In the genomic region with DNA sequence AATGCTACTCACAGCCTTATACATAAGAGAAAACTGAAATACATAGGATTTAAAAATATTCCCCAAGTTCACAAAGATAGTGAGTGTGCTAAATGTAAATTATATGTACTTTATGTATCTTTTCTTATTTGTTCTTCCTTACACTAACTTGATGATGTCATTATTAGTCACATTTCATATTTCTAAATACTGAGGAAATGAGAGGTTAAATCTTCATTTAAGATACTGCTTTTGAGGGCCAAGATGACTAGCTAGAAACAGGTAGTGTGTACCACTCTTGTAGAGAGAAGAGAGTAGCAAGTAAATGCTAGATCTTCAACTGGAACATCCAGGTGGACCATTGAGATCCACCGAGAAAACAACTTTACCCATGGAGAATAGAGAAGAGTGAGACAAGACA, we compare ENCODE assay signal across 21 cellular contexts. TPM values are rescaled to one million over a fixed set of nuclear protein-coding genes. Genes with fewer than 3 reads are reported as not detected.
"Had no signal": no experiment of that assay in that cellular context is flagged by ENCODE, and none has a peak within 500 bp of the region (broad histone marks: within the 10 kb centered on the region; RNA-seq: fewer than 3 reads in every experiment).

No MANE protein-coding gene starts in this region.

- DNase-seq: activated B cell treated with CpG ODN at 0.5 μM for 24 hours; activated CD4-positive, alpha-beta T cell treated with anti-CD3 and anti-CD28 coated beads, Interleukin-2, amount 50 U/mL, for 1 hour; activated effector memory CD4-positive, alpha-beta T cell treated with Interleukin-2 at 50 U/mL for 16 hours; activated naive CD4-positive, alpha-beta T cell treated with anti-CD3 and anti-CD28 coated beads, Interleukin-2, amount 50 U/mL, for 16 hours; caudate nucleus; erythroblast; kidney; left lung; midbrain; stimulated activated CD4-positive, alpha-beta T cell treated with anti-CD3 and anti-CD28 coated beads, Interleukin-2, amount 100 ng/mL, for 24 hours; T-cell; transverse colon; uterus had no signal

- H3K27ac ChIP-seq: left lung, transverse colon, uterus had no signal

- H3K4me1 ChIP-seq: left lung, transverse colon, uterus had no signal

- H3K4me3 Mint-ChIP-seq: activated B cell treated with CpG ODN at 0.5 μM for 24 hours; neural crest cell; stimulated activated naive CD8-positive, alpha-beta T cell treated with anti-CD3 and anti-CD28 coated beads, Interleukin-15, Interleukin-2, amounts not matched to agents 100 ng/mL and 50 ng/mL, for 24 hours; T-cell had no signal

- H3K9me3 ChIP-seq: left lung, transverse colon, uterus had no signal

- H3K9me3 Mint-ChIP-seq: activated B cell treated with CpG ODN at 0.5 μM for 24 hours, neural crest cell had no signal

- H3K27ac Mint-ChIP-seq: activated B cell treated with CpG ODN at 0.5 μM for 24 hours; progenitor cell of endocrine pancreas; stimulated activated naive CD8-positive, alpha-beta T cell treated with anti-CD3 and anti-CD28 coated beads, Interleukin-15, Interleukin-2, amounts not matched to agents 100 ng/mL and 50 ng/mL, for 24 hours had no signal

- H3K4me1 Mint-ChIP-seq: activated B cell treated with CpG ODN at 0.5 μM for 24 hours, neural crest cell had no signal

- H3K36me3 ChIP-seq: left lung, transverse colon, uterus had no signal

- H3K27me3 ChIP-seq: transverse colon, uterus had no signal

- ATAC-seq: left lung, SK-N-SH treated with all-trans-retinoic acid at 6 μM for 48 hours, T-cell had no signal

- H3K4me3 ChIP-seq: left lung, transverse colon, uterus had no signal

RNA-seq across cellular contexts. Expression of gene PYHIN1, which starts 29.8 kb away (rescaled TPM):
- total RNA-seq: frontal cortex, lung microvascular endothelial cell, myocyte, neural crest cell, progenitor cell of endocrine pancreas, skeletal muscle tissue had no signal
